ENCODE assay signal across 1 cellular context in genomic region chr6:151493495-151494234, GRCh38.
TF ChIP-seq lines count a peak whose summit lies in the region.

CCDC170 (plus strand) TSS chr6:151494017; CDS start chr6:151494129, 112 bp downstream.

TF ChIP-seq in HepG2, 621 proteins besides CTCF, POLR2A, EP300 and RAD21 (continued from another document and continues in another):
- TF ChIP-seq, protein P1, sequence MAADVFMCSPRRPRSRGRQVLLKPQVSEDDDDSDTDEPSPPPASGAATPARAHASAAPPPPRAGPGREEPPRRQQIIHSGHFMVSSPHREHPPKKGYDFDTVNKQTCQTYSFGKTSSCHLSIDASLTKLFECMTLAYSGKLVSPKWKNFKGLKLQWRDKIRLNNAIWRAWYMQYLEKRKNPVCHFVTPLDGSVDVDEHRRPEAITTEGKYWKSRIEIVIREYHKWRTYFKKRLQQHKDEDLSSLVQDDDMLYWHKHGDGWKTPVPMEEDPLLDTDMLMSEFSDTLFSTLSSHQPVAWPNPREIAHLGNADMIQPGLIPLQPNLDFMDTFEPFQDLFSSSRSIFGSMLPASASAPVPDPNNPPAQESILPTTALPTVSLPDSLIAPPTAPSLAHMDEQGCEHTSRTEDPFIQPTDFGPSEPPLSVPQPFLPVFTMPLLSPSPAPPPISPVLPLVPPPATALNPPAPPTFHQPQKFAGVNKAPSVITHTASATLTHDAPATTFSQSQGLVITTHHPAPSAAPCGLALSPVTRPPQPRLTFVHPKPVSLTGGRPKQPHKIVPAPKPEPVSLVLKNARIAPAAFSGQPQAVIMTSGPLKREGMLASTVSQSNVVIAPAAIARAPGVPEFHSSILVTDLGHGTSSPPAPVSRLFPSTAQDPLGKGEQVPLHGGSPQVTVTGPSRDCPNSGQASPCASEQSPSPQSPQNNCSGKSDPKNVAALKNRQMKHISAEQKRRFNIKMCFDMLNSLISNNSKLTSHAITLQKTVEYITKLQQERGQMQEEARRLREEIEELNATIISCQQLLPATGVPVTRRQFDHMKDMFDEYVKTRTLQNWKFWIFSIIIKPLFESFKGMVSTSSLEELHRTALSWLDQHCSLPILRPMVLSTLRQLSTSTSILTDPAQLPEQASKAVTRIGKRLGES (CRISPR knock-in tag; IDR thresholded peaks at IDR 0.05; ENCODE audit: borderline replicate concordance) = 0 out of 2 replicates have a peak, but pooled peaks have one; percentile 12
- TF ChIP-seq HHEX (CRISPR knock-in tag; IDR thresholded peaks at IDR 0.05) (no peak), SALL1 (CRISPR knock-in tag; IDR thresholded peaks at IDR 0.05) (peak; percentile 58), WIZ (CRISPR knock-in tag; IDR thresholded peaks at IDR 0.05) (no peak), ARNTL (CRISPR knock-in tag; IDR thresholded peaks at IDR 0.05) (peak; percentile 42; the same call in 1 of the 2 replicates), ZNF580 (CRISPR knock-in tag; IDR thresholded peaks at IDR 0.05; ENCODE audit: borderline replicate concordance, low read depth) (no peak), KLF15 (CRISPR knock-in tag; IDR thresholded peaks at IDR 0.05; ENCODE audit: borderline replicate concordance) (no peak), MED8 (CRISPR knock-in tag; IDR thresholded peaks at IDR 0.05; ENCODE audit: insufficient replicate concordance) (no peak), IRF2 (CRISPR knock-in tag; IDR thresholded peaks at IDR 0.05) (no peak; the same call in 1 of the 2 replicates), RBAK (CRISPR knock-in tag; IDR thresholded peaks at IDR 0.05) (no peak), POLR2AphosphoS5 (IDR thresholded peaks at IDR 0.05; ENCODE audit: low read depth, low read length) (no peak; the same call in 1 of the 2 replicates), ARNT (IDR thresholded peaks at IDR 0.05) (no peak), NR2F6 (IDR thresholded peaks at IDR 0.05) (no peak), NR2F6 (CRISPR knock-in tag; IDR thresholded peaks at IDR 0.05) (no peak), TBX2 (CRISPR knock-in tag; IDR thresholded peaks at IDR 0.05; ENCODE audit: borderline replicate concordance) (peak; percentile 63; the same call in 1 of the 2 replicates), NBN (conservative IDR thresholded peaks at IDR 0.05) (no peak), SP2 (CRISPR knock-in tag; IDR thresholded peaks at IDR 0.05) (no peak), ELF1 (CRISPR knock-in tag; IDR thresholded peaks at IDR 0.05) (peak; percentile 57), ZMYM3 (CRISPR knock-in tag; IDR thresholded peaks at IDR 0.05) (peak; percentile 40; the same call in 1 of the 2 replicates), ZBTB8A (CRISPR knock-in tag; IDR thresholded peaks at IDR 0.05; ENCODE audit: borderline replicate concordance, low read depth) (no peak), MXI1 (IDR thresholded peaks at IDR 0.05; ENCODE audit: borderline replicate concordance, low read depth, low read length) (0 out of 3 replicates have a peak, but pooled peaks have one; percentile 17), ZNF180 (CRISPR knock-in tag; IDR thresholded peaks at IDR 0.05; ENCODE audit: borderline replicate concordance, low read depth) (no peak), ZEB1 (IDR thresholded peaks at IDR 0.05; ENCODE audit: insufficient replicate concordance, low read depth) (no peak), SNAPC5 (CRISPR knock-in tag; IDR thresholded peaks at IDR 0.05; ENCODE audit: borderline replicate concordance) (no peak), JUND (CRISPR knock-in tag; IDR thresholded peaks at IDR 0.05) (no peak; the same call in 1 of the 2 replicates), ATRX (CRISPR knock-in tag; IDR thresholded peaks at IDR 0.05; ENCODE audit: borderline replicate concordance) (no peak), RBM39 (IDR thresholded peaks at IDR 0.05; ENCODE audit: low read depth, low read length, poor library complexity, severe bottlenecking) (no peak), ZNF24 (IDR thresholded peaks at IDR 0.05) (no peak), ZNF432 (CRISPR knock-in tag; IDR thresholded peaks at IDR 0.05; ENCODE audit: borderline replicate concordance) (no peak), PPARG (CRISPR knock-in tag; conservative IDR thresholded peaks at IDR 0.05) (0 out of 2 replicates have a peak, but pooled peaks have one; percentile 26), TCF7 (IDR thresholded peaks at IDR 0.05; ENCODE audit: low read depth) (no peak), ZNF652 (CRISPR knock-in tag; IDR thresholded peaks at IDR 0.05; ENCODE audit: borderline replicate concordance, low read depth) (no peak), HNRNPUL1 (IDR thresholded peaks at IDR 0.05; ENCODE audit: low read depth, low read length) (no peak), PHF5A (CRISPR knock-in tag; IDR thresholded peaks at IDR 0.05; ENCODE audit: low read depth, unreplicated experiment) (no peak), SRF (IDR thresholded peaks at IDR 0.05; ENCODE audit: low read depth, low read length) (no peak), TCF7L2 (IDR thresholded peaks at IDR 0.05; ENCODE audit: low read depth, low read length) (no peak), ZBTB49 (CRISPR knock-in tag; IDR thresholded peaks at IDR 0.05; ENCODE audit: borderline replicate concordance) (no peak)
- TF ChIP-seq, protein P2, sequence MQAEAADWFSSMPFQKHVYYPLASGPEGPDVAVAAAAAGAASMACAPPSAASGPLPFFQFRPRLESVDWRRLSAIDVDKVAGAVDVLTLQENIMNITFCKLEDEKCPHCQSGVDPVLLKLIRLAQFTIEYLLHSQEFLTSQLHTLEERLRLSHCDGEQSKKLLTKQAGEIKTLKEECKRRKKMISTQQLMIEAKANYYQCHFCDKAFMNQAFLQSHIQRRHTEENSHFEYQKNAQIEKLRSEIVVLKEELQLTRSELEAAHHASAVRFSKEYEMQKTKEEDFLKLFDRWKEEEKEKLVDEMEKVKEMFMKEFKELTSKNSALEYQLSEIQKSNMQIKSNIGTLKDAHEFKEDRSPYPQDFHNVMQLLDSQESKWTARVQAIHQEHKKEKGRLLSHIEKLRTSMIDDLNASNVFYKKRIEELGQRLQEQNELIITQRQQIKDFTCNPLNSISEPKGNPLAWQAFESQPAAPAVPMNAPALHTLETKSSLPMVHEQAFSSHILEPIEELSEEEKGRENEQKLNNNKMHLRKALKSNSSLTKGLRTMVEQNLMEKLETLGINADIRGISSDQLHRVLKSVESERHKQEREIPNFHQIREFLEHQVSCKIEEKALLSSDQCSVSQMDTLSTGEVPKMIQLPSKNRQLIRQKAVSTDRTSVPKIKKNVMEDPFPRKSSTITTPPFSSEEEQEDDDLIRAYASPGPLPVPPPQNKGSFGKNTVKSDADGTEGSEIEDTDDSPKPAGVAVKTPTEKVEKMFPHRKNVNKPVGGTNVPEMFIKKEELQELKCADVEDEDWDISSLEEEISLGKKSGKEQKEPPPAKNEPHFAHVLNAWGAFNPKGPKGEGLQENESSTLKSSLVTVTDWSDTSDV (CRISPR knock-in tag; IDR thresholded peaks at IDR 0.05) = peak; percentile 62; the same call in 1 of the 2 replicates
- TF ChIP-seq, protein P3, sequence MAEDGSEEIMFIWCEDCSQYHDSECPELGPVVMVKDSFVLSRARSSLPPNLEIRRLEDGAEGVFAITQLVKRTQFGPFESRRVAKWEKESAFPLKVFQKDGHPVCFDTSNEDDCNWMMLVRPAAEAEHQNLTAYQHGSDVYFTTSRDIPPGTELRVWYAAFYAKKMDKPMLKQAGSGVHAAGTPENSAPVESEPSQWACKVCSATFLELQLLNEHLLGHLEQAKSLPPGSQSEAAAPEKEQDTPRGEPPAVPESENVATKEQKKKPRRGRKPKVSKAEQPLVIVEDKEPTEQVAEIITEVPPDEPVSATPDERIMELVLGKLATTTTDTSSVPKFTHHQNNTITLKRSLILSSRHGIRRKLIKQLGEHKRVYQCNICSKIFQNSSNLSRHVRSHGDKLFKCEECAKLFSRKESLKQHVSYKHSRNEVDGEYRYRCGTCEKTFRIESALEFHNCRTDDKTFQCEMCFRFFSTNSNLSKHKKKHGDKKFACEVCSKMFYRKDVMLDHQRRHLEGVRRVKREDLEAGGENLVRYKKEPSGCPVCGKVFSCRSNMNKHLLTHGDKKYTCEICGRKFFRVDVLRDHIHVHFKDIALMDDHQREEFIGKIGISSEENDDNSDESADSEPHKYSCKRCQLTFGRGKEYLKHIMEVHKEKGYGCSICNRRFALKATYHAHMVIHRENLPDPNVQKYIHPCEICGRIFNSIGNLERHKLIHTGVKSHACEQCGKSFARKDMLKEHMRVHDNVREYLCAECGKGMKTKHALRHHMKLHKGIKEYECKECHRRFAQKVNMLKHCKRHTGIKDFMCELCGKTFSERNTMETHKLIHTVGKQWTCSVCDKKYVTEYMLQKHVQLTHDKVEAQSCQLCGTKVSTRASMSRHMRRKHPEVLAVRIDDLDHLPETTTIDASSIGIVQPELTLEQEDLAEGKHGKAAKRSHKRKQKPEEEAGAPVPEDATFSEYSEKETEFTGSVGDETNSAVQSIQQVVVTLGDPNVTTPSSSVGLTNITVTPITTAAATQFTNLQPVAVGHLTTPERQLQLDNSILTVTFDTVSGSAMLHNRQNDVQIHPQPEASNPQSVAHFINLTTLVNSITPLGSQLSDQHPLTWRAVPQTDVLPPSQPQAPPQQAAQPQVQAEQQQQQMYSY (CRISPR knock-in tag; IDR thresholded peaks at IDR 0.05) = peak; percentile 20; the same call in 1 of the 2 replicates
- TF ChIP-seq, protein P4, sequence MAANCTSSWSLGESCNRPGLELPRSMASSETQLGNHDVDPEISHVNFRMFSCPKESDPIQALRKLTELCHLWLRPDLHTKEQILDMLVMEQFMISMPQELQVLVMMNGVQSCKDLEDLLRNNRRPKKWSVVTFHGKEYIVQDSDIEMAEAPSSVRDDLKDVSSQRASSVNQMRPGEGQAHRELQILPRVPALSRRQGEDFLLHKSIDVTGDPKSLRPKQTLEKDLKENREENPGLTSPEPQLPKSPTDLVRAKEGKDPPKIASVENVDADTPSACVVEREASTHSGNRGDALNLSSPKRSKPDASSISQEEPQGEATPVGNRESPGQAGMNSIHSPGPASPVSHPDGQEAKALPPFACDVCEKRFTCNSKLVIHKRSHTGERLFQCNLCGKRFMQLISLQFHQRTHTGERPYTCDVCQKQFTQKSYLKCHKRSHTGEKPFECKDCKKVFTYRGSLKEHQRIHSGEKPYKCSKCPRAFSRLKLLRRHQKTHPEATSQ (CRISPR knock-in tag; IDR thresholded peaks at IDR 0.05; ENCODE audit: borderline replicate concordance) = no peak
- TF ChIP-seq, protein P5, sequence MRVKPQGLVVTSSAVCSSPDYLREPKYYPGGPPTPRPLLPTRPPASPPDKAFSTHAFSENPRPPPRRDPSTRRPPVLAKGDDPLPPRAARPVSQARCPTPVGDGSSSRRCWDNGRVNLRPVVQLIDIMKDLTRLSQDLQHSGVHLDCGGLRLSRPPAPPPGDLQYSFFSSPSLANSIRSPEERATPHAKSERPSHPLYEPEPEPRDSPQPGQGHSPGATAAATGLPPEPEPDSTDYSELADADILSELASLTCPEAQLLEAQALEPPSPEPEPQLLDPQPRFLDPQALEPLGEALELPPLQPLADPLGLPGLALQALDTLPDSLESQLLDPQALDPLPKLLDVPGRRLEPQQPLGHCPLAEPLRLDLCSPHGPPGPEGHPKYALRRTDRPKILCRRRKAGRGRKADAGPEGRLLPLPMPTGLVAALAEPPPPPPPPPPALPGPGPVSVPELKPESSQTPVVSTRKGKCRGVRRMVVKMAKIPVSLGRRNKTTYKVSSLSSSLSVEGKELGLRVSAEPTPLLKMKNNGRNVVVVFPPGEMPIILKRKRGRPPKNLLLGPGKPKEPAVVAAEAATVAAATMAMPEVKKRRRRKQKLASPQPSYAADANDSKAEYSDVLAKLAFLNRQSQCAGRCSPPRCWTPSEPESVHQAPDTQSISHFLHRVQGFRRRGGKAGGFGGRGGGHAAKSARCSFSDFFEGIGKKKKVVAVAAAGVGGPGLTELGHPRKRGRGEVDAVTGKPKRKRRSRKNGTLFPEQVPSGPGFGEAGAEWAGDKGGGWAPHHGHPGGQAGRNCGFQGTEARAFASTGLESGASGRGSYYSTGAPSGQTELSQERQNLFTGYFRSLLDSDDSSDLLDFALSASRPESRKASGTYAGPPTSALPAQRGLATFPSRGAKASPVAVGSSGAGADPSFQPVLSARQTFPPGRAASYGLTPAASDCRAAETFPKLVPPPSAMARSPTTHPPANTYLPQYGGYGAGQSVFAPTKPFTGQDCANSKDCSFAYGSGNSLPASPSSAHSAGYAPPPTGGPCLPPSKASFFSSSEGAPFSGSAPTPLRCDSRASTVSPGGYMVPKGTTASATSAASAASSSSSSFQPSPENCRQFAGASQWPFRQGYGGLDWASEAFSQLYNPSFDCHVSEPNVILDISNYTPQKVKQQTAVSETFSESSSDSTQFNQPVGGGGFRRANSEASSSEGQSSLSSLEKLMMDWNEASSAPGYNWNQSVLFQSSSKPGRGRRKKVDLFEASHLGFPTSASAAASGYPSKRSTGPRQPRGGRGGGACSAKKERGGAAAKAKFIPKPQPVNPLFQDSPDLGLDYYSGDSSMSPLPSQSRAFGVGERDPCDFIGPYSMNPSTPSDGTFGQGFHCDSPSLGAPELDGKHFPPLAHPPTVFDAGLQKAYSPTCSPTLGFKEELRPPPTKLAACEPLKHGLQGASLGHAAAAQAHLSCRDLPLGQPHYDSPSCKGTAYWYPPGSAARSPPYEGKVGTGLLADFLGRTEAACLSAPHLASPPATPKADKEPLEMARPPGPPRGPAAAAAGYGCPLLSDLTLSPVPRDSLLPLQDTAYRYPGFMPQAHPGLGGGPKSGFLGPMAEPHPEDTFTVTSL (CRISPR knock-in tag; IDR thresholded peaks at IDR 0.05; ENCODE audit: borderline replicate concordance) = no peak
